1 cellular context compared by ENCODE assay signal in the genomic region with DNA sequence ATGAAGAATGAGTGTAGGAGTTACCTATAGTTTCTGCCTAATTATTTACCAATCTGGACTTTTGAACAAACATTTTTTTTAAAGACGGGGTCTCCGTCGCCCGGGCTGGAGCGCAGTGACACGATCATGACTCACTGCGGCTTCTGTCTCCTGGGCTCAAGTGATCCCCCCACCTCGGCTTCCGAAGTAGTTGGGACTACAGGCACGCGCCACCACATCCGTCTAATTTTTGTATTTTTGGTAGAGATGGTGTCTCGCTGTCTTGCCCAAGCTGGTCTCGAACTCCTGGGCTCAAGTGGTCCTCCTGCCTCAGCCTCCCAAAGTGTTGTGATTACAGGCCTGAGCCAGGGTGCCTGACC.
TF ChIP-seq lines count a peak whose summit lies in the region.

No MANE protein-coding gene starts in this region.

TF ChIP-seq in K562, 482 proteins besides CTCF, POLR2A, EP300 and RAD21 (continued from another document):
- TF ChIP-seq, protein P1, sequence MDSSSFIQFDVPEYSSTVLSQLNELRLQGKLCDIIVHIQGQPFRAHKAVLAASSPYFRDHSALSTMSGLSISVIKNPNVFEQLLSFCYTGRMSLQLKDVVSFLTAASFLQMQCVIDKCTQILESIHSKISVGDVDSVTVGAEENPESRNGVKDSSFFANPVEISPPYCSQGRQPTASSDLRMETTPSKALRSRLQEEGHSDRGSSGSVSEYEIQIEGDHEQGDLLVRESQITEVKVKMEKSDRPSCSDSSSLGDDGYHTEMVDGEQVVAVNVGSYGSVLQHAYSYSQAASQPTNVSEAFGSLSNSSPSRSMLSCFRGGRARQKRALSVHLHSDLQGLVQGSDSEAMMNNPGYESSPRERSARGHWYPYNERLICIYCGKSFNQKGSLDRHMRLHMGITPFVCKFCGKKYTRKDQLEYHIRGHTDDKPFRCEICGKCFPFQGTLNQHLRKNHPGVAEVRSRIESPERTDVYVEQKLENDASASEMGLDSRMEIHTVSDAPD (CRISPR knock-in tag; IDR thresholded peaks at IDR 0.05) = no peak
- peak; percentile 50; the same call in 1 of the 2 replicates for TF ChIP-seq JUN (IDR thresholded peaks at IDR 0.05; ENCODE audit: borderline replicate concordance, low read depth, low read length)
- no peak for TF ChIP-seq JUN (CRISPR knock-in tag; IDR thresholded peaks at IDR 0.05; ENCODE audit: borderline replicate concordance)
- no peak for TF ChIP-seq CBX3 (IDR thresholded peaks at IDR 0.05; ENCODE audit: borderline replicate concordance in 1 of 2, low read length in 2 of 2)
- no peak for TF ChIP-seq SRSF1 (IDR thresholded peaks at IDR 0.05; ENCODE audit: low read depth, low read length)
- TF ChIP-seq, protein P2, sequence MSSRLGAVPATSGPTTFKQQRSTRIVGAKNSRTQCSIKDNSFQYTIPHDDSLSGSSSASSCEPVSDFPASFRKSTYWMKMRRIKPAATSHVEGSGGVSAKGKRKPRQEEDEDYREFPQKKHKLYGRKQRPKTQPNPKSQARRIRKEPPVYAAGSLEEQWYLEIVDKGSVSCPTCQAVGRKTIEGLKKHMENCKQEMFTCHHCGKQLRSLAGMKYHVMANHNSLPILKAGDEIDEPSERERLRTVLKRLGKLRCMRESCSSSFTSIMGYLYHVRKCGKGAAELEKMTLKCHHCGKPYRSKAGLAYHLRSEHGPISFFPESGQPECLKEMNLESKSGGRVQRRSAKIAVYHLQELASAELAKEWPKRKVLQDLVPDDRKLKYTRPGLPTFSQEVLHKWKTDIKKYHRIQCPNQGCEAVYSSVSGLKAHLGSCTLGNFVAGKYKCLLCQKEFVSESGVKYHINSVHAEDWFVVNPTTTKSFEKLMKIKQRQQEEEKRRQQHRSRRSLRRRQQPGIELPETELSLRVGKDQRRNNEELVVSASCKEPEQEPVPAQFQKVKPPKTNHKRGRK (tag; IDR thresholded peaks at IDR 0.05) = 0 out of 2 replicates have a peak, but pooled peaks have one; percentile 26
- TF ChIP-seq ARID2 (IDR thresholded peaks at IDR 0.05) = no peak
- TF ChIP-seq MAFF (IDR thresholded peaks at IDR 0.05; ENCODE audit: low read length) = no peak
- TF ChIP-seq, protein P3, sequence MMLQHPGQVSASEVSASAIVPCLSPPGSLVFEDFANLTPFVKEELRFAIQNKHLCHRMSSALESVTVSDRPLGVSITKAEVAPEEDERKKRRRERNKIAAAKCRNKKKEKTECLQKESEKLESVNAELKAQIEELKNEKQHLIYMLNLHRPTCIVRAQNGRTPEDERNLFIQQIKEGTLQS (IDR thresholded peaks at IDR 0.05) = peak; percentile 18; the same call in 1 of the 2 replicates
- TF ChIP-seq, protein P3 (CRISPR knock-in tag; conservative IDR thresholded peaks at IDR 0.05) = no peak
- TF ChIP-seq, protein P4, sequence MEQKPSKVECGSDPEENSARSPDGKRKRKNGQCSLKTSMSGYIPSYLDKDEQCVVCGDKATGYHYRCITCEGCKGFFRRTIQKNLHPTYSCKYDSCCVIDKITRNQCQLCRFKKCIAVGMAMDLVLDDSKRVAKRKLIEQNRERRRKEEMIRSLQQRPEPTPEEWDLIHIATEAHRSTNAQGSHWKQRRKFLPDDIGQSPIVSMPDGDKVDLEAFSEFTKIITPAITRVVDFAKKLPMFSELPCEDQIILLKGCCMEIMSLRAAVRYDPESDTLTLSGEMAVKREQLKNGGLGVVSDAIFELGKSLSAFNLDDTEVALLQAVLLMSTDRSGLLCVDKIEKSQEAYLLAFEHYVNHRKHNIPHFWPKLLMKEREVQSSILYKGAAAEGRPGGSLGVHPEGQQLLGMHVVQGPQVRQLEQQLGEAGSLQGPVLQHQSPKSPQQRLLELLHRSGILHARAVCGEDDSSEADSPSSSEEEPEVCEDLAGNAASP (IDR thresholded peaks at IDR 0.05) = no peak
- TF ChIP-seq MTA1 (IDR thresholded peaks at IDR 0.05; ENCODE audit: borderline replicate concordance) = no peak
- no peak for TF ChIP-seq ZNF3 (CRISPR knock-in tag; IDR thresholded peaks at IDR 0.05)
- peak; percentile 93 for TF ChIP-seq FOSL1 (tag; conservative IDR thresholded peaks at IDR 0.05)
- TF ChIP-seq MYNN (IDR thresholded peaks at IDR 0.05) = no peak
- TF ChIP-seq MYNN (CRISPR knock-in tag; IDR thresholded peaks at IDR 0.05) = no peak
- peak; percentile 53; the same call in 1 of the 2 replicates for TF ChIP-seq JUND (IDR thresholded peaks at IDR 0.05; ENCODE audit: borderline replicate concordance, low read depth, low read length)
- no peak for TF ChIP-seq JUND (tag; IDR thresholded peaks at IDR 0.05; ENCODE audit: borderline replicate concordance, low read depth, low read length)
- TF ChIP-seq, protein P5, sequence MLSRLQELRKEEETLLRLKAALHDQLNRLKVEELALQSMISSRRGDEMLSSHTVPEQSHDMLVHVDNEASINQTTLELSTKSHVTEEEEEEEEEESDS (CRISPR knock-in tag; IDR thresholded peaks at IDR 0.05) = no peak
- no peak for TF ChIP-seq SIN3A (IDR thresholded peaks at IDR 0.05; ENCODE audit: borderline replicate concordance in 2 of 2, control insufficient read depth in 1 of 2, low read depth in 2 of 2, low read length in 2 of 2)
- TF ChIP-seq ZNF778 (CRISPR knock-in tag; IDR thresholded peaks at IDR 0.05) = no peak
- no peak for TF ChIP-seq DACH1 (IDR thresholded peaks at IDR 0.05; ENCODE audit: partially characterized antibody)
- 0 out of 2 replicates have a peak, but pooled peaks have one; percentile 28 for TF ChIP-seq ZNF384 (IDR thresholded peaks at IDR 0.05; ENCODE audit: low read depth, low read length)
